ENCODE assay signal across 8 cellular contexts in the genomic region with DNA sequence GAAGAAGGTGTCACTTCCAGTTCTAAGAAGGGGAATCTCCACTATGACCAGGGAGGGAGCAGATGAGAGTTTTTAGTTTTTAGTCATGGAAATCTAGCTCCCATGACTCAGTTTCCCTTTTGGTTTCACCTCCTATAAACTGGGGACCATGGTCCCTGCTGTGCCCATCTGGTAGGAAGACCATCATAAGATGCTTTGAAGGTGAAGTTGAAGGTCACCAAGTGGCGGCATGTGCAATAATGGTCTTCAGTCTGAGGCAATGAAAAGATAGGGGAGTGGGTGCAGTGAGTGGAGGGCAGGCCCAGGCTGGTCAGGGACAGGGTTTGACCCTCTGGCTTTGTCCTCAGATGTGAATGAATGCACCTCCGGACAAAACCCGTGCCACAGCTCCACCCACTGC. TPM values are rescaled to one million over a fixed set of nuclear protein-coding genes. Genes with fewer than 3 reads are reported as not detected.
DNase-seq lines count a peak whose midpoint lies in the region; ATAC-seq, FAIRE-seq and TF ChIP-seq lines count a peak whose summit lies in the region.
"Not testable (repeated sequence)": the region's sequence is repeated elsewhere in the genome, so short reads cannot be mapped to it uniquely, and the experiment has no call there.

No MANE protein-coding gene starts in this region.

- not testable (repeated sequence) for H3K27me3 Mint-ChIP-seq in CD8-positive, alpha-beta memory T cell; T-helper 1 cell treated with Interleukin-12 subunit alpha and Interleukin-12 subunit beta and Interleukin-4 antibody, amounts not matched to agents 30 μg/mL and 1 μg/mL, for 36 hours (ENCODE audit: low read depth); activated CD4-positive, alpha-beta memory T cell treated with anti-CD3 and anti-CD28 coated beads for 36 hours; activated T-helper 1 cell treated with anti-CD3 and anti-CD28 coated beads, Interleukin-12 subunit alpha, Interleukin-12 subunit beta, Interleukin-2, Interleukin-4 antibody, amounts not matched to agents 30 ng/mL and 10 ng/mL and 1 ng/mL, durations not matched to agents 14 hours and 24 hours and 36 hours (ENCODE audit: insufficient read depth); activated naive CD8-positive, alpha-beta T cell; memory B cell; stimulated activated naive B cell treated with anti-CD40 and anti-IgM and Interleukin-4, amounts not matched to agents 10 μg/mL and 1 μg/mL and 100 μg/mL, for 72 hours

- H3K4me3 Mint-ChIP-seq in CD8-positive, alpha-beta memory T cell: peak overlapping the region in 2 of 7 donors; percentile 63 to 86
- not testable (repeated sequence) for H3K4me3 Mint-ChIP-seq in T-helper 1 cell treated with Interleukin-12 subunit alpha and Interleukin-12 subunit beta and Interleukin-4 antibody, amounts not matched to agents 30 μg/mL and 1 μg/mL, for 36 hours; activated CD4-positive, alpha-beta memory T cell treated with anti-CD3 and anti-CD28 coated beads for 36 hours; activated T-helper 1 cell treated with anti-CD3 and anti-CD28 coated beads, Interleukin-12 subunit alpha, Interleukin-12 subunit beta, Interleukin-2, Interleukin-4 antibody, amounts not matched to agents 30 ng/mL and 10 ng/mL and 1 ng/mL, durations not matched to agents 14 hours and 24 hours and 36 hours; activated naive CD8-positive, alpha-beta T cell; memory B cell; stimulated activated naive B cell treated with anti-CD40 and anti-IgM and Interleukin-4, amounts not matched to agents 10 μg/mL and 1 μg/mL and 100 μg/mL, for 72 hours

- intact Hi-C loops in activated CD4-positive, alpha-beta memory T cell treated with anti-CD3 and anti-CD28 coated beads for 36 hours (cut with micrococcal nuclease); activated T-helper 1 cell treated with anti-CD3 and anti-CD28 coated beads, Interleukin-12 subunit alpha, Interleukin-12 subunit beta, Interleukin-2, Interleukin-4 antibody, amounts not matched to agents 30 ng/mL and 10 ng/mL and 1 ng/mL, durations not matched to agents 14 hours and 24 hours and 36 hours (cut with micrococcal nuclease): not testable (repeated sequence)

- peak; percentile 86 for FAIRE-seq in bronchial epithelial cell (lab: Jason Lieb, UNC)

- not testable (repeated sequence) for DNase-seq in CD8-positive, alpha-beta memory T cell; activated CD4-positive, alpha-beta memory T cell treated with anti-CD3 and anti-CD28 coated beads for 36 hours; activated T-helper 1 cell treated with anti-CD3 and anti-CD28 coated beads, Interleukin-12 subunit alpha, Interleukin-12 subunit beta, Interleukin-2, Interleukin-4 antibody, amounts not matched to agents 30 ng/mL and 10 ng/mL and 1 ng/mL, durations not matched to agents 14 hours and 24 hours and 36 hours (ENCODE audit: low spot score); bronchial epithelial cell (ENCODE audit: low read depth); memory B cell (ENCODE audit: low spot score in 2 of 2); stimulated activated naive B cell treated with anti-CD40 and anti-IgM and Interleukin-4, amounts not matched to agents 10 μg/mL and 1 μg/mL and 100 μg/mL, for 72 hours

- H3K9me3 ChIP-seq in CD8-positive, alpha-beta memory T cell (ENCODE audit: low read length): not testable (repeated sequence)

- peaks cover 4 to 88% (median 5%) of the 10 kb centered on the region in 3 donors for H3K36me3 Mint-ChIP-seq in CD8-positive, alpha-beta memory T cell
- H3K36me3 Mint-ChIP-seq in T-helper 1 cell treated with Interleukin-12 subunit alpha and Interleukin-12 subunit beta and Interleukin-4 antibody, amounts not matched to agents 30 μg/mL and 1 μg/mL, for 36 hours (ENCODE audit: low read depth): peaks cover 43% of the 10 kb centered on the region
- peaks cover 49% of the 10 kb centered on the region for H3K36me3 Mint-ChIP-seq in activated CD4-positive, alpha-beta memory T cell treated with anti-CD3 and anti-CD28 coated beads for 36 hours
- peaks cover 44% of the 10 kb centered on the region for H3K36me3 Mint-ChIP-seq in activated T-helper 1 cell treated with anti-CD3 and anti-CD28 coated beads, Interleukin-12 subunit alpha, Interleukin-12 subunit beta, Interleukin-2, Interleukin-4 antibody, amounts not matched to agents 30 ng/mL and 10 ng/mL and 1 ng/mL, durations not matched to agents 14 hours and 24 hours and 36 hours (ENCODE audit: low read depth)
- not testable (repeated sequence) for H3K36me3 Mint-ChIP-seq in activated naive CD8-positive, alpha-beta T cell
- H3K36me3 Mint-ChIP-seq in memory B cell: peaks cover 23% of the 10 kb centered on the region
- H3K36me3 Mint-ChIP-seq in stimulated activated naive B cell treated with anti-CD40 and anti-IgM and Interleukin-4, amounts not matched to agents 10 μg/mL and 1 μg/mL and 100 μg/mL, for 72 hours: peaks cover 53 to 66% of the 10 kb centered on the region in 2 donors

- not testable (repeated sequence) for H3K27me3 ChIP-seq in CD8-positive, alpha-beta memory T cell (ENCODE audit: insufficient read depth, low read length, poor library complexity, severe bottlenecking); bronchial epithelial cell (ENCODE audit: control insufficient read depth, insufficient read depth, low read length)

- CTCF ChIA-PET in CD8-positive, alpha-beta memory T cell (lab: Charles Lee): interaction anchor here (4.2 kb wide), 1 partner anchor 9 kb away, joined by 14 read pairs; no protein-coding TSS in a partner anchor
- CTCF ChIA-PET in activated CD4-positive, alpha-beta memory T cell treated with anti-CD3 and anti-CD28 coated beads for 36 hours (lab: Charles Lee): interaction anchor here (0.8 kb wide), 1 partner anchor 338 kb away, joined by 3 read pairs; no protein-coding TSS in a partner anchor

- not testable (repeated sequence) for H3K9me3 Mint-ChIP-seq in CD8-positive, alpha-beta memory T cell; T-helper 1 cell treated with Interleukin-12 subunit alpha and Interleukin-12 subunit beta and Interleukin-4 antibody, amounts not matched to agents 30 μg/mL and 1 μg/mL, for 36 hours; activated CD4-positive, alpha-beta memory T cell treated with anti-CD3 and anti-CD28 coated beads for 36 hours; activated T-helper 1 cell treated with anti-CD3 and anti-CD28 coated beads, Interleukin-12 subunit alpha, Interleukin-12 subunit beta, Interleukin-2, Interleukin-4 antibody, amounts not matched to agents 30 ng/mL and 10 ng/mL and 1 ng/mL, durations not matched to agents 14 hours and 24 hours and 36 hours; activated naive CD8-positive, alpha-beta T cell (ENCODE audit: low read depth); memory B cell; stimulated activated naive B cell treated with anti-CD40 and anti-IgM and Interleukin-4, amounts not matched to agents 10 μg/mL and 1 μg/mL and 100 μg/mL, for 72 hours

- not testable (repeated sequence) for H3K4me1 ChIP-seq in CD8-positive, alpha-beta memory T cell (ENCODE audit: insufficient read depth, low read length)

- ATAC-seq in memory B cell (ENCODE audit: low read depth); stimulated activated naive B cell treated with anti-CD40 and anti-IgM and Interleukin-4, amounts not matched to agents 10 μg/mL and 1 μg/mL and 100 μg/mL, for 72 hours (replicated peaks): not testable (repeated sequence)

- not testable (repeated sequence) for H3K4me3 ChIP-seq in CD8-positive, alpha-beta memory T cell (ENCODE audit: low read length); bronchial epithelial cell (ENCODE audit: low read depth, low read length)

- POLR2A ChIA-PET in CD8-positive, alpha-beta memory T cell (lab: Charles Lee): not testable (repeated sequence)
- POLR2A ChIA-PET in activated CD4-positive, alpha-beta memory T cell treated with anti-CD3 and anti-CD28 coated beads for 36 hours (lab: Charles Lee): interaction anchor here (0.5 kb wide), 1 partner anchor 14 kb away, joined by 4 read pairs; no protein-coding TSS in a partner anchor

- H3K27ac ChIP-seq in CD8-positive, alpha-beta memory T cell (ENCODE audit: low read depth, low read length): not testable (repeated sequence)

- H3K36me3 ChIP-seq in CD8-positive, alpha-beta memory T cell (ENCODE audit: insufficient read depth, low read length): peaks cover 55% of the 10 kb centered on the region
- H3K36me3 ChIP-seq in bronchial epithelial cell (ENCODE audit: control insufficient read depth, insufficient read depth, low read length): not testable (repeated sequence)

- TF ChIP-seq CTCF in bronchial epithelial cell (IDR thresholded peaks at IDR 0.05; ENCODE audit: insufficient read depth, low read length, severe bottlenecking): not testable (repeated sequence)

- H3K27ac Mint-ChIP-seq in CD8-positive, alpha-beta memory T cell: peak overlapping the region in 6 of 8 donors; percentile 14 to 96 (median 74)
- H3K27ac Mint-ChIP-seq in T-helper 1 cell treated with Interleukin-12 subunit alpha and Interleukin-12 subunit beta and Interleukin-4 antibody, amounts not matched to agents 30 μg/mL and 1 μg/mL, for 36 hours: peak overlapping the region; percentile 45
- H3K27ac Mint-ChIP-seq in activated CD4-positive, alpha-beta memory T cell treated with anti-CD3 and anti-CD28 coated beads for 36 hours: peak overlapping the region; percentile 78
- H3K27ac Mint-ChIP-seq in activated T-helper 1 cell treated with anti-CD3 and anti-CD28 coated beads, Interleukin-12 subunit alpha, Interleukin-12 subunit beta, Interleukin-2, Interleukin-4 antibody, amounts not matched to agents 30 ng/mL and 10 ng/mL and 1 ng/mL, durations not matched to agents 14 hours and 24 hours and 36 hours: peak overlapping the region; percentile 34
- H3K27ac Mint-ChIP-seq in activated naive CD8-positive, alpha-beta T cell: peak overlapping the region; percentile 81
- H3K27ac Mint-ChIP-seq in memory B cell: peak overlapping the region; percentile 51
- peak overlapping the region; percentile 15 for H3K27ac Mint-ChIP-seq in stimulated activated naive B cell treated with anti-CD40 and anti-IgM and Interleukin-4, amounts not matched to agents 10 μg/mL and 1 μg/mL and 100 μg/mL, for 72 hours

- H3K4me1 Mint-ChIP-seq in CD8-positive, alpha-beta memory T cell: peaks cover 0 to 13% (median 10%) of the 10 kb centered on the region in 3 donors
- not testable (repeated sequence) for H3K4me1 Mint-ChIP-seq in T-helper 1 cell treated with Interleukin-12 subunit alpha and Interleukin-12 subunit beta and Interleukin-4 antibody, amounts not matched to agents 30 μg/mL and 1 μg/mL, for 36 hours (ENCODE audit: low read depth); activated T-helper 1 cell treated with anti-CD3 and anti-CD28 coated beads, Interleukin-12 subunit alpha, Interleukin-12 subunit beta, Interleukin-2, Interleukin-4 antibody, amounts not matched to agents 30 ng/mL and 10 ng/mL and 1 ng/mL, durations not matched to agents 14 hours and 24 hours and 36 hours (ENCODE audit: low read depth); activated naive CD8-positive, alpha-beta T cell (ENCODE audit: low read depth); memory B cell
- peaks cover 39% of the 10 kb centered on the region for H3K4me1 Mint-ChIP-seq in activated CD4-positive, alpha-beta memory T cell treated with anti-CD3 and anti-CD28 coated beads for 36 hours (ENCODE audit: low read depth)
- peaks cover 6 to 13% of the 10 kb centered on the region in 2 donors for H3K4me1 Mint-ChIP-seq in stimulated activated naive B cell treated with anti-CD40 and anti-IgM and Interleukin-4, amounts not matched to agents 10 μg/mL and 1 μg/mL and 100 μg/mL, for 72 hours

RNA-seq across cellular contexts. Expression of gene ADGRE5, which starts 15.5 kb away (rescaled TPM):
- 100 to 1,000 TPM; 231 to 233 TPM for total RNA-seq in CD8-positive, alpha-beta memory T cell
- 311 TPM for polyA plus RNA-seq in CD8-positive, alpha-beta memory T cell
- 100 to 1,000 TPM; 202 to 206 TPM for total RNA-seq in activated CD4-positive, alpha-beta memory T cell treated with anti-CD3 and anti-CD28 coated beads for 36 hours
- 219 and 226 TPM in 2 replicates for total RNA-seq in activated T-helper 1 cell treated with anti-CD3 and anti-CD28 coated beads, Interleukin-12 subunit alpha, Interleukin-12 subunit beta, Interleukin-2, Interleukin-4 antibody, amounts not matched to agents 30 ng/mL and 10 ng/mL and 1 ng/mL, durations not matched to agents 14 hours and 24 hours and 36 hours
- total RNA-seq in bronchial epithelial cell: 2.4 and 3.5 TPM in 2 replicates

RNA-seq across cellular contexts. Expression of gene DDX39A, which starts 22.4 kb away (rescaled TPM):
- 100 to 1,000 TPM; 298 to 302 TPM for total RNA-seq in CD8-positive, alpha-beta memory T cell
- 110 TPM for polyA plus RNA-seq in CD8-positive, alpha-beta memory T cell
- 100 to 1,000 TPM; 200 to 204 TPM for total RNA-seq in activated CD4-positive, alpha-beta memory T cell treated with anti-CD3 and anti-CD28 coated beads for 36 hours
- 273 and 287 TPM in 2 replicates for total RNA-seq in activated T-helper 1 cell treated with anti-CD3 and anti-CD28 coated beads, Interleukin-12 subunit alpha, Interleukin-12 subunit beta, Interleukin-2, Interleukin-4 antibody, amounts not matched to agents 30 ng/mL and 10 ng/mL and 1 ng/mL, durations not matched to agents 14 hours and 24 hours and 36 hours
- 36.7 and 54.8 TPM in 2 replicates for total RNA-seq in bronchial epithelial cell

RNA-seq across cellular contexts. Expression of gene PKN1, which starts 36.4 kb away (rescaled TPM):
- total RNA-seq in CD8-positive, alpha-beta memory T cell: 100 to 1,000 TPM; 177 to 205 TPM
- 86.6 TPM for polyA plus RNA-seq in CD8-positive, alpha-beta memory T cell
- 100 to 1,000 TPM; 188 to 207 TPM for total RNA-seq in activated CD4-positive, alpha-beta memory T cell treated with anti-CD3 and anti-CD28 coated beads for 36 hours
- total RNA-seq in activated T-helper 1 cell treated with anti-CD3 and anti-CD28 coated beads, Interleukin-12 subunit alpha, Interleukin-12 subunit beta, Interleukin-2, Interleukin-4 antibody, amounts not matched to agents 30 ng/mL and 10 ng/mL and 1 ng/mL, durations not matched to agents 14 hours and 24 hours and 36 hours: 151 and 180 TPM in 2 replicates
- total RNA-seq in bronchial epithelial cell: 22.1 and 32.9 TPM in 2 replicates

Comparison
In these comparisons a context has a peak if more than half of its experiments do, and no peak if none do; other contexts are left out.
1. H3K27ac Mint-ChIP-seq: peak in every context shown above with its lines; median percentile 81 in activated naive CD8-positive, alpha-beta T cell; 78 in activated CD4-positive, alpha-beta memory T cell treated with anti-CD3 and anti-CD28 coated beads for 36 hours; 74 in CD8-positive, alpha-beta memory T cell; 51 in memory B cell; 45 in T-helper 1 cell treated with Interleukin-12 subunit alpha and Interleukin-12 subunit beta and Interleukin-4 antibody, amounts not matched to agents 30 μg/mL and 1 μg/mL, for 36 hours; 34 in activated T-helper 1 cell treated with anti-CD3 and anti-CD28 coated beads, Interleukin-12 subunit alpha, Interleukin-12 subunit beta, Interleukin-2, Interleukin-4 antibody, amounts not matched to agents 30 ng/mL and 10 ng/mL and 1 ng/mL, durations not matched to agents 14 hours and 24 hours and 36 hours; 15 in stimulated activated naive B cell treated with anti-CD40 and anti-IgM and Interleukin-4, amounts not matched to agents 10 μg/mL and 1 μg/mL and 100 μg/mL, for 72 hours.
2. RNA of gene ADGRE5, which starts 15.5 kb away (total RNA-seq): 231 to 233 TPM in CD8-positive, alpha-beta memory T cell, 219 to 226 TPM in activated T-helper 1 cell treated with anti-CD3 and anti-CD28 coated beads, Interleukin-12 subunit alpha, Interleukin-12 subunit beta, Interleukin-2, Interleukin-4 antibody, amounts not matched to agents 30 ng/mL and 10 ng/mL and 1 ng/mL, durations not matched to agents 14 hours and 24 hours and 36 hours and 202 to 206 TPM in activated CD4-positive, alpha-beta memory T cell treated with anti-CD3 and anti-CD28 coated beads for 36 hours; 2.4 to 3.5 TPM in bronchial epithelial cell; every median in the first group is over 10 times any median in the second.